ENCODE assay signal across 1 cellular context in genomic region chr14:96660135-96660534, GRCh38.
TF ChIP-seq lines count a peak whose summit lies in the region.

No MANE protein-coding gene starts in this region.

TF ChIP-seq in K562, 482 proteins besides CTCF, POLR2A, EP300 and RAD21 (continued from another document):
- TF ChIP-seq FOXP1 (CRISPR knock-in tag; IDR thresholded peaks at IDR 0.05): no peak
- TF ChIP-seq CBFA2T2 (conservative IDR thresholded peaks at IDR 0.05): peak; percentile 59
- peak; percentile 37; the same call in 1 of the 2 replicates for TF ChIP-seq SMARCA4 (IDR thresholded peaks at IDR 0.05)
- TF ChIP-seq TEAD1 (CRISPR knock-in tag; IDR thresholded peaks at IDR 0.05): peak in 1 of 2 experiments; percentile 84; a peak in 2 of 4 replicates
- TF ChIP-seq ZMIZ1 (IDR thresholded peaks at IDR 0.05; ENCODE audit: low read depth in 2 of 2, low read length in 2 of 2): no peak
- TF ChIP-seq PKNOX1 (IDR thresholded peaks at IDR 0.05): peak; percentile 56; the same call in 1 of the 2 replicates
- TF ChIP-seq SMAD4 (CRISPR knock-in tag; conservative IDR thresholded peaks at IDR 0.05): peak; percentile 88
- TF ChIP-seq POLR2B (IDR thresholded peaks at IDR 0.05; ENCODE audit: low read depth, partially characterized antibody): no peak
- peak; percentile 88 for TF ChIP-seq TEAD4 (IDR thresholded peaks at IDR 0.05; ENCODE audit: low read length)
- no peak for TF ChIP-seq TEAD4 (CRISPR knock-in tag; IDR thresholded peaks at IDR 0.05; ENCODE audit: borderline replicate concordance)
- no peak for TF ChIP-seq ZNF311 (CRISPR knock-in tag; IDR thresholded peaks at IDR 0.05)
- TF ChIP-seq PML (IDR thresholded peaks at IDR 0.05; ENCODE audit: low read length): peak; percentile 54; the same call in 1 of the 2 replicates
- TF ChIP-seq ZNF586 (CRISPR knock-in tag; conservative IDR thresholded peaks at IDR 0.05): no peak
- TF ChIP-seq, protein P1, sequence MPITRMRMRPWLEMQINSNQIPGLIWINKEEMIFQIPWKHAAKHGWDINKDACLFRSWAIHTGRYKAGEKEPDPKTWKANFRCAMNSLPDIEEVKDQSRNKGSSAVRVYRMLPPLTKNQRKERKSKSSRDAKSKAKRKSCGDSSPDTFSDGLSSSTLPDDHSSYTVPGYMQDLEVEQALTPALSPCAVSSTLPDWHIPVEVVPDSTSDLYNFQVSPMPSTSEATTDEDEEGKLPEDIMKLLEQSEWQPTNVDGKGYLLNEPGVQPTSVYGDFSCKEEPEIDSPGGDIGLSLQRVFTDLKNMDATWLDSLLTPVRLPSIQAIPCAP (CRISPR knock-in tag; IDR thresholded peaks at IDR 0.05; ENCODE audit: borderline replicate concordance): no peak
- no peak for TF ChIP-seq ATF1 (CRISPR knock-in tag; IDR thresholded peaks at IDR 0.05)
- TF ChIP-seq ATF1 (tag; IDR thresholded peaks at IDR 0.05): 0 out of 2 replicates have a peak, but pooled peaks have one; percentile 8
- TF ChIP-seq ZNF644 (tag; IDR thresholded peaks at IDR 0.05; ENCODE audit: low read depth): 0 out of 2 replicates have a peak, but pooled peaks have one; percentile 56
- peak; percentile 45 for TF ChIP-seq DPF2 (IDR thresholded peaks at IDR 0.05)
- TF ChIP-seq NCOA1 (IDR thresholded peaks at IDR 0.05; ENCODE audit: low read depth): no peak
- TF ChIP-seq PRMT5 (CRISPR knock-in tag; IDR thresholded peaks at IDR 0.05): no peak
- TF ChIP-seq TCF3 (CRISPR knock-in tag; IDR thresholded peaks at IDR 0.05): peak; percentile 70
- TF ChIP-seq PYGO2 (tag; IDR thresholded peaks at IDR 0.05): 0 out of 2 replicates have a peak, but pooled peaks have one; percentile 52
- peak; percentile 76 for TF ChIP-seq CBFA2T3 (IDR thresholded peaks at IDR 0.05)
- no peak for TF ChIP-seq ZFP30 (CRISPR knock-in tag; IDR thresholded peaks at IDR 0.05; ENCODE audit: borderline replicate concordance)
- TF ChIP-seq NCOR1 (IDR thresholded peaks at IDR 0.05): peak; percentile 51
